ENCODE assay signal across 9 cellular contexts in genomic region chr17:77610518-77610893, GRCh38.
A peak's percentile ranks its signal among the peaks of the same experiment; 100 is the strongest.
DNase-seq lines count a peak whose midpoint lies in the region; ATAC-seq and TF ChIP-seq lines count a peak whose summit lies in the region.
"Had no signal": no experiment of that assay in that cellular context is flagged by ENCODE, and none has a peak within 500 bp of the region (broad histone marks: within the 10 kb centered on the region; RNA-seq: fewer than 3 reads in every experiment).

No MANE protein-coding gene starts in this region.

- peak overlapping the region; percentile 88 for H3K27ac ChIP-seq in hepatocyte
- H3K27ac ChIP-seq in heart right ventricle: peak overlapping the region in 5 of 10 donors; percentile 11 to 43 (median 34)

- H3K36me3 Mint-ChIP-seq in HFFc6 (ENCODE audit: low read depth) (no peaks in the 10 kb centered on the region), Caco-2 (ENCODE audit: insufficient read depth, unreplicated experiment) (no peaks in the 10 kb centered on the region)
- peaks cover 4% of the 10 kb centered on the region for H3K36me3 Mint-ChIP-seq in T-helper 2 cell treated with Interferon-gamma antibody and Interleukin-4, amounts not matched to agents 5 μg/mL and 100 μg/mL, for 36 hours (ENCODE audit: low read depth)
- H3K36me3 Mint-ChIP-seq in stimulated activated effector memory CD8-positive, alpha-beta T cell treated with anti-CD3 and anti-CD28 coated beads, Interleukin-12 subunit alpha, Interleukin-12 subunit beta, amount 100 ng/mL, for 72 hours: no peaks in the 10 kb centered on the region

- peaks cover 21% of the 10 kb centered on the region for H3K4me1 Mint-ChIP-seq in HFFc6 (ENCODE audit: low read depth)
- peaks cover 20% of the 10 kb centered on the region for H3K4me1 Mint-ChIP-seq in T-helper 2 cell treated with Interferon-gamma antibody and Interleukin-4, amounts not matched to agents 5 μg/mL and 100 μg/mL, for 36 hours (ENCODE audit: low read depth)
- peaks cover 23% of the 10 kb centered on the region for H3K4me1 Mint-ChIP-seq in stimulated activated effector memory CD8-positive, alpha-beta T cell treated with anti-CD3 and anti-CD28 coated beads, Interleukin-12 subunit alpha, Interleukin-12 subunit beta, amount 100 ng/mL, for 72 hours
- no peaks in the 10 kb centered on the region for H3K4me1 Mint-ChIP-seq in Caco-2 (ENCODE audit: low read depth, unreplicated experiment)

- CTCF ChIA-PET in Caco-2 (lab: Charles Lee): no interaction called here

- H3K4me3 ChIP-seq in hepatocyte: no peak overlapping the region
- H3K4me3 ChIP-seq in heart right ventricle: peak overlapping the region in 1 of 10 donors; percentile 32
- no peak overlapping the region for H3K4me3 ChIP-seq in Caco-2 (ENCODE audit: low read depth, low read length)

- intact Hi-C loops in heart right ventricle (cut with DNase I) (no loop called here), Caco-2 (cut with micrococcal nuclease; ENCODE audit: unreplicated experiment) (no loop called here)

- H3K9me3 ChIP-seq in hepatocyte (ENCODE audit: low read depth) (no peaks in the 10 kb centered on the region), heart right ventricle (no peaks in the 10 kb centered on the region), Caco-2 (no peaks in the 10 kb centered on the region)

- TF ChIP-seq CTCF in HFFc6 (IDR thresholded peaks at IDR 0.05) (no peak), hepatocyte (IDR thresholded peaks at IDR 0.05; ENCODE audit: poor library complexity) (no peak), heart right ventricle (IDR thresholded peaks at IDR 0.05) (no peak), Caco-2 (IDR thresholded peaks at IDR 0.05; ENCODE audit: insufficient read depth in 1 of 2, low read depth in 1 of 2, low read length in 1 of 2, severe bottlenecking in 1 of 2, unreplicated experiment in 1 of 2) (no peak)

- H4K20me1 ChIP-seq in hepatocyte (ENCODE audit: insufficient read depth, poor library complexity, severe bottlenecking): no peaks in the 10 kb centered on the region

- no peak for DNase-seq in HFFc6
- no peak for DNase-seq in T-helper 2 cell treated with Interferon-gamma antibody and Interleukin-4, amounts not matched to agents 5 μg/mL and 100 μg/mL, for 36 hours (ENCODE audit: low spot score)
- DNase-seq in hepatocyte (ENCODE audit: low spot score): no peak
- no peak for DNase-seq in stimulated activated effector memory CD8-positive, alpha-beta T cell treated with anti-CD3 and anti-CD28 coated beads, Interleukin-12 subunit alpha, Interleukin-12 subunit beta, amount 100 ng/mL, for 72 hours (ENCODE audit: low spot score in 2 of 2)
- no peak for DNase-seq in heart right ventricle
- no peak for DNase-seq in Caco-2
- no peak for DNase-seq in NCI-H146 treated with DMSO at 0.1 percent for 48 hours (lab: John Stamatoyannopoulos, UW; ENCODE audit: unreplicated experiment)
- DNase-seq: NCI-H446, SIG-M5 had no signal

- H3K9me3 Mint-ChIP-seq in HFFc6: no peaks in the 10 kb centered on the region
- no peaks in the 10 kb centered on the region for H3K9me3 Mint-ChIP-seq in T-helper 2 cell treated with Interferon-gamma antibody and Interleukin-4, amounts not matched to agents 5 μg/mL and 100 μg/mL, for 36 hours
- H3K9me3 Mint-ChIP-seq in stimulated activated effector memory CD8-positive, alpha-beta T cell treated with anti-CD3 and anti-CD28 coated beads, Interleukin-12 subunit alpha, Interleukin-12 subunit beta, amount 100 ng/mL, for 72 hours: no peaks in the 10 kb centered on the region
- no peaks in the 10 kb centered on the region for H3K9me3 Mint-ChIP-seq in Caco-2 (ENCODE audit: unreplicated experiment)

- H2AFZ ChIP-seq in hepatocyte: no peak overlapping the region

- peak overlapping the region; percentile 63; the same call in 1 of the 2 replicates for H3K4me3 Mint-ChIP-seq in HFFc6
- H3K4me3 Mint-ChIP-seq in T-helper 2 cell treated with Interferon-gamma antibody and Interleukin-4, amounts not matched to agents 5 μg/mL and 100 μg/mL, for 36 hours: peak overlapping the region; percentile 63
- peak overlapping the region; percentile 53 for H3K4me3 Mint-ChIP-seq in stimulated activated effector memory CD8-positive, alpha-beta T cell treated with anti-CD3 and anti-CD28 coated beads, Interleukin-12 subunit alpha, Interleukin-12 subunit beta, amount 100 ng/mL, for 72 hours
- no peak overlapping the region for H3K4me3 Mint-ChIP-seq in Caco-2 (ENCODE audit: unreplicated experiment)

- H3K4me2 ChIP-seq in hepatocyte: peak overlapping the region; percentile 15

- no peaks in the 10 kb centered on the region for H3K9me2 ChIP-seq in hepatocyte (replicated peaks; ENCODE audit: insufficient read depth)

- POLR2A ChIA-PET in Caco-2 (lab: Charles Lee): no interaction called here

- BruUV-seq in Caco-2 (replicated peaks; lab: Mats Ljungman, UMichigan): no TSS peak

- peaks cover 4% of the 10 kb centered on the region for H3K27me3 ChIP-seq in hepatocyte
- no peaks in the 10 kb centered on the region for H3K27me3 ChIP-seq in heart right ventricle
- no peaks in the 10 kb centered on the region for H3K27me3 ChIP-seq in Caco-2 (replicated peaks; ENCODE audit: control insufficient read depth, insufficient read depth, low read length)

- H3K27me3 Mint-ChIP-seq in HFFc6 (ENCODE audit: insufficient read depth): peaks cover 48% of the 10 kb centered on the region
- H3K27me3 Mint-ChIP-seq in T-helper 2 cell treated with Interferon-gamma antibody and Interleukin-4, amounts not matched to agents 5 μg/mL and 100 μg/mL, for 36 hours (ENCODE audit: low read depth): no peaks in the 10 kb centered on the region
- peaks cover 30% of the 10 kb centered on the region for H3K27me3 Mint-ChIP-seq in Caco-2 (ENCODE audit: insufficient read depth, unreplicated experiment)

- WGBS in hepatocyte (ENCODE audit: low lambda C conversion rate, missing lambda C conversion rate): 63% methylated on average over 5 of the region's 5 CpGs
- WGBS in heart right ventricle, 2 donors: 72 to 76% methylated on average over 5 of the region's 5 CpGs

- no peak overlapping the region for H3K27ac Mint-ChIP-seq in HFFc6
- H3K27ac Mint-ChIP-seq in T-helper 2 cell treated with Interferon-gamma antibody and Interleukin-4, amounts not matched to agents 5 μg/mL and 100 μg/mL, for 36 hours: peak overlapping the region; percentile 90
- H3K27ac Mint-ChIP-seq in stimulated activated effector memory CD8-positive, alpha-beta T cell treated with anti-CD3 and anti-CD28 coated beads, Interleukin-12 subunit alpha, Interleukin-12 subunit beta, amount 100 ng/mL, for 72 hours: peak overlapping the region; percentile 77
- no peak overlapping the region for H3K27ac Mint-ChIP-seq in Caco-2 (ENCODE audit: unreplicated experiment)

- peak; percentile 33 for ATAC-seq in stimulated activated effector memory CD8-positive, alpha-beta T cell treated with anti-CD3 and anti-CD28 coated beads, Interleukin-12 subunit alpha, Interleukin-12 subunit beta, amount 100 ng/mL, for 72 hours
- ATAC-seq in heart right ventricle: no peak

- H3K36me3 ChIP-seq in hepatocyte (replicated peaks; ENCODE audit: insufficient read depth, low read depth): no peaks in the 10 kb centered on the region
- no peaks in the 10 kb centered on the region for H3K36me3 ChIP-seq in heart right ventricle
- H3K36me3 ChIP-seq in Caco-2 (ENCODE audit: control insufficient read depth, insufficient read depth, low read length): no peaks in the 10 kb centered on the region

- H3K4me1 ChIP-seq in hepatocyte (ENCODE audit: insufficient read depth): peaks cover 13% of the 10 kb centered on the region
- H3K4me1 ChIP-seq in heart right ventricle: peaks cover 0 to 20% (median 2%) of the 10 kb centered on the region in 9 donors
- no peaks in the 10 kb centered on the region for H3K4me1 ChIP-seq in Caco-2

- H3K79me2 ChIP-seq in hepatocyte: no peaks in the 10 kb centered on the region

Comparison
In these comparisons a context has a peak if more than half of its experiments do, and no peak if none do; other contexts are left out.
1. H3K27ac Mint-ChIP-seq: peak in T-helper 2 cell treated with Interferon-gamma antibody and Interleukin-4, amounts not matched to agents 5 μg/mL and 100 μg/mL, for 36 hours (single experiment) and stimulated activated effector memory CD8-positive, alpha-beta T cell treated with anti-CD3 and anti-CD28 coated beads, Interleukin-12 subunit alpha, Interleukin-12 subunit beta, amount 100 ng/mL, for 72 hours (single experiment); none in HFFc6 (single experiment) and Caco-2 (single experiment).